8 cellular contexts compared by ENCODE assay signal in genomic region chr1:201955750-201956143, GRCh38. TPM values are rescaled to one million over a fixed set of nuclear protein-coding genes. Genes with fewer than 3 reads are reported as not detected.
DNase-seq lines count a peak whose midpoint lies in the region; ATAC-seq, FAIRE-seq and TF ChIP-seq lines count a peak whose summit lies in the region.

No MANE protein-coding gene starts in this region.

- intact Hi-C loops in endothelial cell of umbilical vein (cut with micrococcal nuclease), result loop anchor here (1.0 to 10.0 kb wide), 5 partner anchors 17 to 421 kb away; partner anchors contain the start of gene NAV1
- intact Hi-C loops in prostate gland (cut with DNase I), result no loop called here

- TF ChIP-seq POLR2A in endothelial cell of umbilical vein (IDR thresholded peaks at IDR 0.05; ENCODE audit: low read depth, low read length) (no peak), prostate gland (IDR thresholded peaks at IDR 0.05) (no peak)

- TSS peak; percentile 72 for BruUV-seq in endothelial cell of umbilical vein (replicated peaks; lab: Mats Ljungman, UMichigan)

- under 1% methylated on average over 14 of the region's 14 CpGs for WGBS in prostate gland

- H3K4me3 ChIP-seq in OCI-LY3 (ENCODE audit: low read length), result peak overlapping the region; percentile 85
- peak overlapping the region; percentile 22 to 87 (median 68) for H3K4me3 ChIP-seq in endothelial cell of umbilical vein (replicated peaks in 1 of 3; ENCODE audit: insufficient read depth in 1 of 3, low read depth in 1 of 3, low read length in 3 of 3)
- peak overlapping the region; percentile 74 to 86 for H3K4me3 ChIP-seq in prostate gland

- dilution Hi-C loops in endothelial cell of umbilical vein (cut with MboI; ENCODE audit: extremely low pct_ligation_motif_present, low sequenced_read_pairs), result no loop called here

- H3K27ac ChIP-seq in OCI-LY3 (ENCODE audit: low read length), result peak overlapping the region; percentile 33
- H3K27ac ChIP-seq in endothelial cell of umbilical vein (ENCODE audit: insufficient read depth, low read depth, low read length), result peak overlapping the region; percentile 38
- peak overlapping the region; percentile 80 to 81 for H3K27ac ChIP-seq in prostate gland

- DNase-seq in endothelial cell of umbilical vein (ENCODE audit: low read depth, low spot score) (no peak), prostate gland (ENCODE audit: low spot score) (no peak), NCI-H1105 treated with DMSO at 0.1 percent for 48 hours (lab: John Stamatoyannopoulos, UW) (no peak)
- no peak for DNase-seq in activated CD4-positive, alpha-beta T cell treated with anti-CD3 and anti-CD28 coated beads for 1 hour
- DNase-seq in activated CD8-positive, alpha-beta memory T cell treated with anti-CD3 and anti-CD28 coated beads for 24 hours, result no peak

- CTCF ChIA-PET in endothelial cell of umbilical vein (lab: Charles Lee), result interaction anchor here (1.0 to 5.7 kb wide), 3 partner anchors 53 to 60 kb away, joined by 3 to 54 read pairs (median 4); no protein-coding TSS in a partner anchor

- H3K36me3 ChIP-seq in OCI-LY3 (replicated peaks; ENCODE audit: low read depth, low read length) (peaks cover 24% of the 10 kb centered on the region), endothelial cell of umbilical vein (ENCODE audit: control insufficient read depth in 2 of 2, extremely low read depth in 1 of 2, insufficient read depth in 2 of 2, low read length in 2 of 2) (peaks cover 2 to 3% of the 10 kb centered on the region in 2 experiments), prostate gland (peaks cover 0 to 6% of the 10 kb centered on the region in 2 donors)

- H2AFZ ChIP-seq in OCI-LY3 (ENCODE audit: low read depth, low read length), result peak overlapping the region; percentile 55; the same call in 1 of the 2 replicates
- peak overlapping the region; percentile 45 for H2AFZ ChIP-seq in endothelial cell of umbilical vein (ENCODE audit: low read depth, low read length)

- H3K4me1 ChIP-seq in OCI-LY3 (ENCODE audit: low read length) (peaks cover 11% of the 10 kb centered on the region), endothelial cell of umbilical vein (ENCODE audit: control insufficient read depth, extremely low read depth, insufficient read depth, low read length) (peaks cover 10% of the 10 kb centered on the region), prostate gland (replicated peaks) (peaks cover 5% of the 10 kb centered on the region)

- no peaks in the 10 kb centered on the region for H3K9me1 ChIP-seq in endothelial cell of umbilical vein (replicated peaks; ENCODE audit: control insufficient read depth, extremely low read depth, insufficient read depth, low read length)

- no peak for TF ChIP-seq CTCF in OCI-LY3 (IDR thresholded peaks at IDR 0.05; ENCODE audit: low read depth, low read length)
- TF ChIP-seq CTCF in endothelial cell of umbilical vein (IDR thresholded peaks at IDR 0.05; ENCODE audit: extremely low read depth in 1 of 2, insufficient read depth in 1 of 2, low read depth in 1 of 2, low read length in 2 of 2), result no peak
- TF ChIP-seq CTCF in prostate gland (IDR thresholded peaks at IDR 0.05), result no peak

- no peaks in the 10 kb centered on the region for H3K27me3 ChIP-seq in OCI-LY3 (ENCODE audit: low read depth, low read length)
- H3K27me3 ChIP-seq in endothelial cell of umbilical vein (ENCODE audit: control insufficient read depth in 2 of 2, insufficient read depth in 2 of 2, low read length in 2 of 2), result no peaks in the 10 kb centered on the region
- no peaks in the 10 kb centered on the region for H3K27me3 ChIP-seq in prostate gland (replicated peaks; ENCODE audit: insufficient read depth)

- no peak for FAIRE-seq in endothelial cell of umbilical vein (lab: Jason Lieb, UNC)

- H4K20me1 ChIP-seq in OCI-LY3 (ENCODE audit: insufficient read depth, low read length) (no peaks in the 10 kb centered on the region), endothelial cell of umbilical vein (replicated peaks; ENCODE audit: control insufficient read depth, extremely low read depth, insufficient read depth, low read length) (no peaks in the 10 kb centered on the region)

- POLR2A ChIA-PET in endothelial cell of umbilical vein (lab: Charles Lee), result interaction anchor here (0.6 to 1.6 kb wide), 4 partner anchors 39 to 795 kb away, joined by 3 to 4 read pairs (median 4); no protein-coding TSS in a partner anchor

- ATAC-seq in GM19395 (IDR thresholded peaks at IDR 0.05; ENCODE audit: unreplicated experiment), result peak; percentile 10
- ATAC-seq in HG02763 (IDR thresholded peaks at IDR 0.05; ENCODE audit: unreplicated experiment), result no peak

- H3K4me2 ChIP-seq in OCI-LY3 (ENCODE audit: low read length), result peak overlapping the region; percentile 80
- peak overlapping the region; percentile 60 for H3K4me2 ChIP-seq in endothelial cell of umbilical vein (ENCODE audit: insufficient read depth, low read length)

- no peaks in the 10 kb centered on the region for H3K9me3 ChIP-seq in OCI-LY3 (ENCODE audit: insufficient read depth, low read length)
- no peaks in the 10 kb centered on the region for H3K9me3 ChIP-seq in endothelial cell of umbilical vein (replicated peaks; ENCODE audit: control insufficient read depth, insufficient read depth, low read length)
- no peaks in the 10 kb centered on the region for H3K9me3 ChIP-seq in prostate gland

- H3K9ac ChIP-seq in OCI-LY3 (ENCODE audit: low read length) (peak overlapping the region; percentile 85), endothelial cell of umbilical vein (replicated peaks; ENCODE audit: extremely low read depth, insufficient read depth, low read length) (peak overlapping the region; percentile 87)

- H3K79me2 ChIP-seq in OCI-LY3 (ENCODE audit: low read length) (peaks cover 45% of the 10 kb centered on the region), endothelial cell of umbilical vein (ENCODE audit: control insufficient read depth, insufficient read depth, low read length) (peaks cover 24% of the 10 kb centered on the region)

TF ChIP-seq in endothelial cell of umbilical vein, 7 proteins besides CTCF, POLR2A, EP300 and RAD21:
- TF ChIP-seq EZH2 (IDR thresholded peaks at IDR 0.05; ENCODE audit: borderline replicate concordance, low read depth, low read length, severe bottlenecking) (no peak), POLR2AphosphoS5 (IDR thresholded peaks at IDR 0.05; ENCODE audit: insufficient read depth, low read depth, low read length) (no peak), FOS (IDR thresholded peaks at IDR 0.05; ENCODE audit: borderline replicate concordance, insufficient read depth, low read length) (no peak), MYC (IDR thresholded peaks at IDR 0.05; ENCODE audit: low read depth, low read length) (no peak), GATA2 (IDR thresholded peaks at IDR 0.05; ENCODE audit: insufficient read depth, insufficient read length, low read depth, low read length) (no peak), MAX (IDR thresholded peaks at IDR 0.05; ENCODE audit: insufficient read depth, insufficient read length) (no peak), JUN (IDR thresholded peaks at IDR 0.05; ENCODE audit: borderline replicate concordance, insufficient read depth, insufficient read length, low read depth) (no peak)
TF ChIP-seq in endothelial cell of umbilical vein: peak in this region for 0.

RNA-seq across cellular contexts. Expression of gene TIMM17A, which starts 0.4 kb away (rescaled TPM):
- 93.7 and 105 TPM in 2 replicates for total RNA-seq in endothelial cell of umbilical vein
- 41.1 and 57.9 TPM in 2 replicates for polyA plus RNA-seq in endothelial cell of umbilical vein
- polyA plus RNA-seq in endothelial cell of umbilical vein (2011; cell fraction: cytosol; rRNA removed), result 64.7 and 66.8 TPM in 2 replicates
- 55.1 and 70.3 TPM in 2 replicates for polyA plus RNA-seq in endothelial cell of umbilical vein (2011; cell fraction: nucleus; rRNA removed)
- polyA plus RNA-seq in endothelial cell of umbilical vein (2012), result 77.1 and 106 TPM in 2 replicates
- polyA minus RNA-seq in endothelial cell of umbilical vein, result 59.0 and 69.0 TPM in 2 replicates
- polyA minus RNA-seq in endothelial cell of umbilical vein (2011; cell fraction: cytosol; rRNA and poly(A)+ RNA removed), result 22.0 TPM
- 24.8 and 34.1 TPM in 2 replicates for polyA minus RNA-seq in endothelial cell of umbilical vein (2011; cell fraction: nucleus; rRNA and poly(A)+ RNA removed)
- total RNA-seq in prostate gland, result 10 to 100 TPM; 22.0 to 29.3 TPM

RNA-seq across cellular contexts. Expression of gene LMOD1, which starts 9.4 kb away (rescaled TPM):
- total RNA-seq in endothelial cell of umbilical vein (0.12 and 0.33 TPM in 2 replicates), prostate gland (100 to 1,000 TPM; 112 to 190 TPM)
- 0.08 and 0.19 TPM in 2 replicates for polyA plus RNA-seq in endothelial cell of umbilical vein
- 0.15 and 0.20 TPM in 2 replicates for polyA plus RNA-seq in endothelial cell of umbilical vein (2011; cell fraction: cytosol; rRNA removed)
- 0.05 and 0.21 TPM in 2 replicates for polyA plus RNA-seq in endothelial cell of umbilical vein (2011; cell fraction: nucleus; rRNA removed)
- polyA plus RNA-seq in endothelial cell of umbilical vein (2012), result 0.16 and 0.30 TPM in 2 replicates
- polyA minus RNA-seq in endothelial cell of umbilical vein, result 0.17 and 0.39 TPM in 2 replicates
- not detected for polyA minus RNA-seq in endothelial cell of umbilical vein (2011; cell fraction: cytosol; rRNA and poly(A)+ RNA removed)
- 0.14 TPM in 1 of 2 replicates, not detected in the other for polyA minus RNA-seq in endothelial cell of umbilical vein (2011; cell fraction: nucleus; rRNA and poly(A)+ RNA removed)

RNA-seq across cellular contexts. Expression of gene RNPEP, which starts 26.7 kb away (rescaled TPM):
- total RNA-seq in endothelial cell of umbilical vein (65.7 and 73.5 TPM in 2 replicates), prostate gland (100 to 1,000 TPM in 1 of 2 donors, 10 to 100 TPM in 1; 70.4 to 104 TPM)
- 48.9 and 56.1 TPM in 2 replicates for polyA plus RNA-seq in endothelial cell of umbilical vein
- polyA plus RNA-seq in endothelial cell of umbilical vein (2011; cell fraction: cytosol; rRNA removed), result 38.8 and 45.3 TPM in 2 replicates
- 67.0 and 75.2 TPM in 2 replicates for polyA plus RNA-seq in endothelial cell of umbilical vein (2011; cell fraction: nucleus; rRNA removed)
- 42.6 and 70.4 TPM in 2 replicates for polyA plus RNA-seq in endothelial cell of umbilical vein (2012)
- polyA minus RNA-seq in endothelial cell of umbilical vein, result 48.8 and 50.7 TPM in 2 replicates
- polyA minus RNA-seq in endothelial cell of umbilical vein (2011; cell fraction: cytosol; rRNA and poly(A)+ RNA removed), result 35.4 TPM
- polyA minus RNA-seq in endothelial cell of umbilical vein (2011; cell fraction: nucleus; rRNA and poly(A)+ RNA removed), result 15.9 and 20.2 TPM in 2 replicates

RNA-seq across cellular contexts. Expression of gene ELF3, which starts 54.6 kb away (rescaled TPM):
- total RNA-seq in endothelial cell of umbilical vein (0.09 and 0.29 TPM in 2 replicates), prostate gland (100 to 1,000 TPM in 1 of 2 donors, 10 to 100 TPM in 1; 74.4 to 191 TPM)
- 0.07 and 0.14 TPM in 2 replicates for polyA plus RNA-seq in endothelial cell of umbilical vein
- polyA plus RNA-seq in endothelial cell of umbilical vein (2011; cell fraction: cytosol; rRNA removed), result not detected in 2 replicates
- 0.17 and 0.48 TPM in 2 replicates for polyA plus RNA-seq in endothelial cell of umbilical vein (2011; cell fraction: nucleus; rRNA removed)
- polyA plus RNA-seq in endothelial cell of umbilical vein (2012), result not detected in 2 replicates
- 0.25 TPM in 1 of 2 replicates, not detected in the other for polyA minus RNA-seq in endothelial cell of umbilical vein
- polyA minus RNA-seq in endothelial cell of umbilical vein (2011; cell fraction: cytosol; rRNA and poly(A)+ RNA removed), result 37.2 TPM
- 0.19 TPM in 1 of 2 replicates, not detected in the other for polyA minus RNA-seq in endothelial cell of umbilical vein (2011; cell fraction: nucleus; rRNA and poly(A)+ RNA removed)

Comparison
In these comparisons a context has a peak if more than half of its experiments do, and no peak if none do; other contexts are left out.
1. RNA of gene LMOD1, which starts 9.4 kb away (total RNA-seq): 112 to 190 TPM in prostate gland; 0.12 to 0.33 TPM in endothelial cell of umbilical vein; every median in the first group is over 10 times any median in the second.
2. Peak in every context shown above with its lines, with median percentiles within 50 percentile points of each other: H3K27ac ChIP-seq and H3K4me3 ChIP-seq.